8 cellular contexts compared by ENCODE assay signal in genomic region chr3:128152419-128153155, GRCh38. TPM values are rescaled to one million over a fixed set of nuclear protein-coding genes. Genes with fewer than 3 reads are reported as not detected.
DNase-seq lines count a peak whose midpoint lies in the region; ATAC-seq and TF ChIP-seq lines count a peak whose summit lies in the region.

No MANE protein-coding gene starts in this region.

- H3K4me1 ChIP-seq in BE2C (no peaks in the 10 kb centered on the region; the same call in 1 of the 2 replicates), esophagus squamous epithelium (peaks cover 5 to 13% (median 8%) of the 10 kb centered on the region in 3 donors), ovary (ENCODE audit: insufficient read depth) (peaks cover 3% of the 10 kb centered on the region)

- TF ChIP-seq EP300 in ovary (IDR thresholded peaks at IDR 0.05) = no peak

- ATAC-seq in GM21529 (IDR thresholded peaks at IDR 0.05; ENCODE audit: unreplicated experiment) (peak; percentile 36), GM21576 (IDR thresholded peaks at IDR 0.05; ENCODE audit: unreplicated experiment) (no peak)

- H3K27ac ChIP-seq in esophagus squamous epithelium (peak overlapping the region; percentile 77 to 90 (median 83)), ovary (no peak overlapping the region)

- H3K36me3 ChIP-seq in BE2C (peaks cover 19% of the 10 kb centered on the region), esophagus squamous epithelium (peaks cover 0 to 13% (median 0%) of the 10 kb centered on the region in 3 donors), ovary (no peaks in the 10 kb centered on the region)

- H3K27me3 ChIP-seq in BE2C (no peaks in the 10 kb centered on the region), esophagus squamous epithelium (no peaks in the 10 kb centered on the region), ovary (no peaks in the 10 kb centered on the region)

- no peak for TF ChIP-seq CTCF in BE2C (IDR thresholded peaks at IDR 0.05; ENCODE audit: low read depth, low read length)
- no peak for TF ChIP-seq CTCF in esophagus squamous epithelium (IDR thresholded peaks at IDR 0.05)
- TF ChIP-seq CTCF in ovary (IDR thresholded peaks at IDR 0.05) = no peak

- H3K9me3 ChIP-seq in BE2C (no peaks in the 10 kb centered on the region), esophagus squamous epithelium (no peaks in the 10 kb centered on the region), ovary (peaks cover 0 to 2% of the 10 kb centered on the region in 2 donors)

- WGBS in esophagus squamous epithelium, 2 donors = 75 to 95% methylated on average over 6 to 8 of the region's 29 CpGs
- 39 to 54% (median 47%) methylated on average over 14 to 20 of the region's 29 CpGs for WGBS in ovary, 3 donors

- intact Hi-C loops in esophagus squamous epithelium (cut with DNase I) = no loop called here
- intact Hi-C loops in ovary (cut with DNase I) = no loop called here

- peak overlapping the region; percentile 88 for H3K4me3 ChIP-seq in BE2C (ENCODE audit: low read depth, low read length)
- H3K4me3 ChIP-seq in esophagus squamous epithelium = peak overlapping the region; percentile 57 to 87 (median 67)
- peak overlapping the region; percentile 85 for H3K4me3 ChIP-seq in ovary

- TF ChIP-seq POLR2A in esophagus squamous epithelium (IDR thresholded peaks at IDR 0.05) (no peak), ovary (IDR thresholded peaks at IDR 0.05) (no peak)

- DNase-seq in BE2C = no peak
- DNase-seq in SHP77 treated with DMSO at 0.1 percent for 48 hours (lab: John Stamatoyannopoulos, UW) = peak; percentile 71
- DNase-seq in esophagus squamous epithelium (lab: John Stamatoyannopoulos, UW) = no peak
- no peak for DNase-seq in ovary
- no peak for DNase-seq in GOT3 (lab: John Stamatoyannopoulos, UW)
- no peak for DNase-seq in AML-193 (lab: John Stamatoyannopoulos, UW)

RNA-seq across cellular contexts. Expression of gene EEFSEC, which starts 0.7 kb away (rescaled TPM):
- polyA plus RNA-seq in BE2C (2012; ENCODE audit: insufficient read depth, insufficient read length, low read depth) = 38.0 TPM
- total RNA-seq in esophagus squamous epithelium (10 to 100 TPM; 11.5 to 18.7 (median 14.9) TPM), ovary (10 to 100 TPM; 12.4 to 21.0 (median 16.1) TPM)
- 10 to 100 TPM in 1 of 2 donors, 1 to 10 TPM in 1; 6.8 to 14.0 TPM for polyA plus RNA-seq in ovary

RNA-seq across cellular contexts. Expression of gene RUVBL1, which starts 29.0 kb away (rescaled TPM):
- 251 TPM for polyA plus RNA-seq in BE2C (2012; ENCODE audit: insufficient read depth, insufficient read length, low read depth)
- total RNA-seq in esophagus squamous epithelium (10 to 100 TPM; 17.6 to 50.4 (median 34.3) TPM), ovary (10 to 100 TPM; 15.6 to 34.6 (median 25.1) TPM)
- polyA plus RNA-seq in ovary = 10 to 100 TPM; 16.3 to 37.9 TPM

Comparison
In these comparisons a context has a peak if more than half of its experiments do, and no peak if none do; other contexts are left out.
1. H3K27ac ChIP-seq: peak in esophagus squamous epithelium (4 of 4); none in ovary (0 of 2).
2. Peak in every context shown above with its lines, with median percentiles within 50 percentile points of each other: H3K4me3 ChIP-seq.